Comparison of ENCODE assay signal across 11 cellular contexts in genomic region chr2:232338094-232338758, GRCh38. TPM values are rescaled to one million over a fixed set of nuclear protein-coding genes. Genes with fewer than 3 reads are reported as not detected.
"Had no signal": no experiment of that assay in that cellular context is flagged by ENCODE, and none has a peak within 500 bp of the region (broad histone marks: within the 10 kb centered on the region; RNA-seq: fewer than 3 reads in every experiment).

No MANE protein-coding gene starts in this region.

RNA-seq across cellular contexts. Expression of gene ALPP, which starts 40.3 kb away (rescaled TPM):
- total RNA-seq: fibroblast of lung, frontal cortex, glomerular endothelial cell, heart right ventricle, mammary epithelial cell, mucosa of gallbladder, myocyte, occipital lobe, psoas muscle, thyroid gland, vagina had no signal
